Comparison of ENCODE assay signal across 9 cellular contexts in genomic region chr12:101935769-101936741, GRCh38. TPM values are rescaled to one million over a fixed set of nuclear protein-coding genes. Genes with fewer than 3 reads are reported as not detected.
DNase-seq lines count a peak whose midpoint lies in the region; ATAC-seq lines count a peak whose summit lies in the region.
"Had no signal": no experiment of that assay in that cellular context is flagged by ENCODE, and none has a peak within 500 bp of the region (broad histone marks: within the 10 kb centered on the region; RNA-seq: fewer than 3 reads in every experiment).

No MANE protein-coding gene starts in this region.

- no peaks in the 10 kb centered on the region for H3K9me3 ChIP-seq in SK-N-MC (ENCODE audit: low read depth, low read length)
- H3K9me3 ChIP-seq in effector memory CD4-positive, alpha-beta T cell (ENCODE audit: control insufficient read depth, low read length) = no peaks in the 10 kb centered on the region

- H3K9me3 Mint-ChIP-seq in stimulated activated naive CD8-positive, alpha-beta T cell treated with anti-CD3 and anti-CD28 coated beads, Interleukin-15, amount 100 ng/mL, for 72 hours = no peaks in the 10 kb centered on the region

- peak; percentile 70 for ATAC-seq in GM18858 (IDR thresholded peaks at IDR 0.05; ENCODE audit: unreplicated experiment)
- ATAC-seq in HG02973 (IDR thresholded peaks at IDR 0.05; ENCODE audit: unreplicated experiment) = peak; percentile 61
- peak; percentile 82 for ATAC-seq in Right ventricle myocardium superior (ENCODE audit: poor library complexity)
- peak; percentile 88 for ATAC-seq in stimulated activated naive CD8-positive, alpha-beta T cell treated with anti-CD3 and anti-CD28 coated beads, Interleukin-15, amount 100 ng/mL, for 72 hours
- ATAC-seq: HCT116 had no signal

- H3K36me3 ChIP-seq in SK-N-MC (ENCODE audit: insufficient read depth, low read length) = no peaks in the 10 kb centered on the region
- no peaks in the 10 kb centered on the region for H3K36me3 ChIP-seq in effector memory CD4-positive, alpha-beta T cell (ENCODE audit: control insufficient read depth, insufficient read depth, low read length)

- H3K4me3 Mint-ChIP-seq in stimulated activated naive CD8-positive, alpha-beta T cell treated with anti-CD3 and anti-CD28 coated beads, Interleukin-15, amount 100 ng/mL, for 72 hours = no peak overlapping the region

- H3K27me3 Mint-ChIP-seq in stimulated activated naive CD8-positive, alpha-beta T cell treated with anti-CD3 and anti-CD28 coated beads, Interleukin-15, amount 100 ng/mL, for 72 hours = peaks cover 23% of the 10 kb centered on the region

- peak overlapping the region; percentile 76 for H3K27ac ChIP-seq in SK-N-MC
- no peak overlapping the region for H3K27ac ChIP-seq in effector memory CD4-positive, alpha-beta T cell (ENCODE audit: insufficient read depth, low read length, poor library complexity, severe bottlenecking)

- no peaks in the 10 kb centered on the region for H3K4me1 ChIP-seq in effector memory CD4-positive, alpha-beta T cell (ENCODE audit: control insufficient read depth, insufficient read depth, low read length, poor library complexity, severe bottlenecking)

- peak overlapping the region; percentile 8; the same call in 1 of the 2 replicates for H3K4me3 ChIP-seq in SK-N-MC
- H3K4me3 ChIP-seq in effector memory CD4-positive, alpha-beta T cell (ENCODE audit: insufficient read depth, low read depth, low read length, poor library complexity, severe bottlenecking) = no peak overlapping the region

- H3K9ac ChIP-seq in SK-N-MC (ENCODE audit: insufficient read length) = no peak overlapping the region

- DNase-seq in A172 (ENCODE audit: low spot score) (peak; percentile 63), SK-N-MC (ENCODE audit: low read depth, low spot score) (peak; percentile 52), Right ventricle myocardium superior (peak; percentile 77)
- peak in 1 of 2 donors; percentile 18 for DNase-seq in stimulated activated naive CD8-positive, alpha-beta T cell treated with anti-CD3 and anti-CD28 coated beads, Interleukin-15, amount 100 ng/mL, for 72 hours
- DNase-seq in effector memory CD4-positive, alpha-beta T cell = no peak
- no peak for DNase-seq in effector CD8-positive, alpha-beta T cell (lab: John Stamatoyannopoulos, UW)

- H3K27ac Mint-ChIP-seq in stimulated activated naive CD8-positive, alpha-beta T cell treated with anti-CD3 and anti-CD28 coated beads, Interleukin-15, amount 100 ng/mL, for 72 hours = no peak overlapping the region

- H3K27me3 ChIP-seq in effector memory CD4-positive, alpha-beta T cell (replicated peaks; ENCODE audit: control insufficient read depth, insufficient read depth, low read length, poor library complexity, severe bottlenecking) = no peaks in the 10 kb centered on the region

- peaks cover 7% of the 10 kb centered on the region for H3K4me1 Mint-ChIP-seq in stimulated activated naive CD8-positive, alpha-beta T cell treated with anti-CD3 and anti-CD28 coated beads, Interleukin-15, amount 100 ng/mL, for 72 hours

- intact Hi-C loops in Right ventricle myocardium superior (cut with DNase I) = no loop called here

RNA-seq across cellular contexts. Expression of gene DRAM1, which starts 58.7 kb away (rescaled TPM):
- total RNA-seq in A172 (2014; rRNA removed; shearing (Covaris generic)) = 32.6 and 37.3 TPM in 2 replicates
- total RNA-seq in Right ventricle myocardium superior = 5.0 TPM

Comparison
In these comparisons a context has a peak if more than half of its experiments do, and no peak if none do; other contexts are left out.
1. DNase-seq: peak in A172 (single experiment), SK-N-MC (single experiment) and Right ventricle myocardium superior (single experiment); none in effector memory CD4-positive, alpha-beta T cell (0 of 3) and effector CD8-positive, alpha-beta T cell (single experiment).
2. Peak in every context shown above with its lines, with median percentiles within 50 percentile points of each other: ATAC-seq.